8 cellular contexts compared by ENCODE assay signal in genomic region chr14:105020815-105021655, GRCh38. TPM values are rescaled to one million over a fixed set of nuclear protein-coding genes. Genes with fewer than 3 reads are reported as not detected.
A peak's percentile ranks its signal among the peaks of the same experiment; 100 is the strongest.
DNase-seq lines count a peak whose midpoint lies in the region; TF ChIP-seq lines count a peak whose summit lies in the region.

Gene CDCA4, minus strand, starts transcription at chr14:105021083. Its CDS starts 9,154 bp downstream, at chr14:105011929.

- no peak within 1 kb of the TSS for H3K23ac ChIP-seq in H9 (ENCODE audit: insufficient read length, low read depth, low read length)

- H3K36me3 ChIP-seq in stomach smooth muscle (ENCODE audit: control insufficient read depth in 2 of 2, insufficient read depth in 2 of 2, low read length in 2 of 2), result peaks cover 0 to 2% of the 10 kb centered on the region in 2 donors

- H3K9me3 ChIP-seq in H9 (ENCODE audit: control insufficient read depth, low read depth, low read length) (no peaks in the 10 kb centered on the region), stomach smooth muscle (ENCODE audit: control insufficient read depth in 2 of 2, low read length in 2 of 2) (no peaks in the 10 kb centered on the region)

- H3K4me1 Mint-ChIP-seq in H9, result peaks cover 49 to 55% of the 10 kb centered on the region in 2 experiments
- H3K4me1 Mint-ChIP-seq in neural crest cell, result peaks cover 45% of the 10 kb centered on the region

- H2BK12ac ChIP-seq in H9 (ENCODE audit: insufficient read length, low read depth, low read length), result no peak within 1 kb of the TSS

- H3K4me3 Mint-ChIP-seq in H9, result peak within 1 kb of the TSS; percentile 88 to 96
- peak within 1 kb of the TSS; percentile 97 for H3K4me3 Mint-ChIP-seq in neural crest cell

- no peak within 1 kb of the TSS for H4K8ac ChIP-seq in H9 (replicated peaks; ENCODE audit: insufficient read length, low read depth, low read length)

- no peak within 1 kb of the TSS for H4K91ac ChIP-seq in H9 (ENCODE audit: insufficient read length, low read depth, low read length)

- H3K79me2 ChIP-seq in H9 (ENCODE audit: insufficient read depth, low read length), result peaks cover 39% of the 10 kb centered on the region

- peaks cover 13% of the 10 kb centered on the region for H3K23me2 ChIP-seq in H9 (ENCODE audit: insufficient read length, low read depth, low read length, poor library complexity, severe bottlenecking)

- peaks cover 5% of the 10 kb centered on the region; the same call in 1 of the 2 replicates for H3K4me1 ChIP-seq in H9 (ENCODE audit: insufficient read depth, low read length)
- peaks cover 25% of the 10 kb centered on the region for H3K4me1 ChIP-seq in stomach smooth muscle (ENCODE audit: control insufficient read depth, insufficient read depth, low read length)

- no peak within 1 kb of the TSS for H3K4ac ChIP-seq in H9 (ENCODE audit: low read depth, low read length)

- no peak; the same call in 2 of the 3 replicates for TF ChIP-seq CTCF in H9 (conservative IDR thresholded peaks at IDR 0.05)
- TF ChIP-seq CTCF in neural crest cell (conservative IDR thresholded peaks at IDR 0.05), result peak; percentile 8

- no peak within 1 kb of the TSS for H3K56ac ChIP-seq in H9 (ENCODE audit: insufficient read length, low read depth, low read length)

- H3K36me3 Mint-ChIP-seq in H9 (ENCODE audit: insufficient read depth in 1 of 3, low read depth in 3 of 3) (peaks cover 9 to 23% (median 20%) of the 10 kb centered on the region in 3 experiments; a peak in 6 of 7 replicates), neural crest cell (ENCODE audit: low read depth) (peaks cover 6% of the 10 kb centered on the region)

- DNase-seq in ELR (ENCODE audit: low read depth), result peak; percentile 99
- peak; percentile 96 for DNase-seq in H9
- peak; percentile 91 for DNase-seq in M059J (ENCODE audit: low read depth)
- peak; percentile 90 for DNase-seq in SHP77 treated with DMSO at 0.1 percent for 48 hours (lab: John Stamatoyannopoulos, UW)
- DNase-seq in activated effector memory CD4-positive, alpha-beta T cell treated with anti-CD3 and anti-CD28 coated beads, Interleukin-2, amount 50 U/mL, for 16 hours, result peak; percentile 99
- peak; percentile 88 for DNase-seq in fibroblast of the conjunctiva (ENCODE audit: low read depth)
- DNase-seq in neural crest cell (ENCODE audit: low read depth, low spot score), result peak; percentile 95

- peak within 1 kb of the TSS; percentile 97 for H3K14ac ChIP-seq in H9 (ENCODE audit: insufficient read depth, low read length)

- H3K27me3 ChIP-seq in H9 (ENCODE audit: insufficient read depth, low read length) (no peaks in the 10 kb centered on the region), stomach smooth muscle (ENCODE audit: control insufficient read depth in 1 of 2, insufficient read depth in 2 of 2, low read length in 2 of 2) (no peaks in the 10 kb centered on the region)

- no peak within 1 kb of the TSS for H2BK5ac ChIP-seq in H9 (ENCODE audit: insufficient read length, low read length)

- peak within 1 kb of the TSS; percentile 16 for H3K18ac ChIP-seq in H9 (ENCODE audit: insufficient read length, low read depth, low read length)

- H3K27ac ChIP-seq in H9 (ENCODE audit: insufficient read length, low read depth, low read length) (no peak within 1 kb of the TSS), stomach smooth muscle (ENCODE audit: low read length) (peak within 1 kb of the TSS; percentile 62)

- no peak within 1 kb of the TSS for H2BK20ac ChIP-seq in H9 (ENCODE audit: low read depth, low read length, poor library complexity, severe bottlenecking)

- no peak within 1 kb of the TSS for H2AFZ ChIP-seq in H9 (ENCODE audit: low read length)

- no peak within 1 kb of the TSS for H3T11ph ChIP-seq in H9 (ENCODE audit: low read length)

- H4K5ac ChIP-seq in H9 (ENCODE audit: insufficient read length, low read depth, low read length), result no peak within 1 kb of the TSS

- H3K4me3 ChIP-seq in stomach smooth muscle (ENCODE audit: low read length in 2 of 2), result peak within 1 kb of the TSS; percentile 82 to 95

- H3K79me1 ChIP-seq in H9 (ENCODE audit: insufficient read depth, low read depth, low read length, poor library complexity, severe bottlenecking), result peaks cover 15% of the 10 kb centered on the region

- peak within 1 kb of the TSS; percentile 68 for H3K9ac ChIP-seq in H9 (ENCODE audit: extremely low read depth, insufficient read length, low read length)
- peak within 1 kb of the TSS; percentile 83 to 95 for H3K9ac ChIP-seq in stomach smooth muscle (ENCODE audit: low read length in 2 of 2)

- H4K20me1 ChIP-seq in H9 (ENCODE audit: control insufficient read depth, insufficient read depth, insufficient read length), result peaks cover 3% of the 10 kb centered on the region

- H3K27ac Mint-ChIP-seq in H9 (peak within 1 kb of the TSS; percentile 78 to 94 (median 93)), neural crest cell (ENCODE audit: unreplicated experiment) (peak within 1 kb of the TSS; percentile 97)

- peak within 1 kb of the TSS; percentile 93 for H3K4me2 ChIP-seq in H9 (ENCODE audit: insufficient read depth, insufficient read length, low read length)

- H2BK15ac ChIP-seq in H9 (ENCODE audit: low read depth, low read length), result no peak within 1 kb of the TSS

- WGBS in H9 (ENCODE audit: extremely low coverage, insufficient read length, low lambda C conversion rate), result no CpG with 5 or more reads among the region's 115 CpGs

- H2AK5ac ChIP-seq in H9 (ENCODE audit: insufficient read length, low read length), result no peak within 1 kb of the TSS

- peaks cover 4% of the 10 kb centered on the region for H3K27me3 Mint-ChIP-seq in H9 (ENCODE audit: low read depth)
- peaks cover under 1% of the 10 kb centered on the region for H3K27me3 Mint-ChIP-seq in neural crest cell (ENCODE audit: low read depth)

- H2BK120ac ChIP-seq in H9 (ENCODE audit: low read depth, low read length, poor library complexity, severe bottlenecking), result no peak within 1 kb of the TSS

- H3K9me3 Mint-ChIP-seq in H9, result peaks cover 0 to 5% of the 10 kb centered on the region in 2 experiments; a peak in 2 of 5 replicates
- H3K9me3 Mint-ChIP-seq in neural crest cell, result no peaks in the 10 kb centered on the region

RNA-seq across cellular contexts. Expression of gene CDCA4, which starts in this region (rescaled TPM):
- total RNA-seq in H9 (2021), result 57.7 and 58.5 TPM in 2 replicates
- total RNA-seq in M059J (2014; rRNA removed; shearing (Covaris generic)), result 32.5 and 40.5 TPM in 2 replicates
- 55.0 and 58.2 TPM in 2 replicates for total RNA-seq in neural crest cell
